Comparison of ENCODE assay signal across 1 cellular context in the genomic region with DNA sequence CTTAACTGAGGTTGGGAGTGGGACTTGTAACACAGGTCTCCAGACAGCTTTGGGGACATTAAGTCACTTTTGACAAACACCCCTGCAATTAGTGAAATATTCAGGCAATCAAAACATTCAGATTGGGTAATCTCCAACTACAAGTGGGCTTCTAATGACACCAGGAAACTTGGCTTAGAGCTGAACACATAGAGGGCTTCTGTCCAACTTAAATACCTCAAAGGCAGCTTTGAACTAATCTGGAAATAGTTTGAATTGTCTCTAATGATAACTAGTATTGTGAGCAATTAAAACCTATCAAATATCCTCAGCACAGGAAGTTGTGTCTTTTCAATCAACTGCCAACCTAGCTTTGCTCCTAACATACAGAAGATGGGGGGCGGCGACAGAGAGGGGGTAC.
TF ChIP-seq lines count a peak whose summit lies in the region.

No MANE protein-coding gene starts in this region.

TF ChIP-seq in K562, 482 proteins besides CTCF, POLR2A, EP300 and RAD21:
- TF ChIP-seq ELF1 (tag; IDR thresholded peaks at IDR 0.05) = no peak
- no peak for TF ChIP-seq RBM17 (IDR thresholded peaks at IDR 0.05; ENCODE audit: borderline replicate concordance, low read depth, low read length)
- TF ChIP-seq SMARCC2 (IDR thresholded peaks at IDR 0.05; ENCODE audit: low read depth) = no peak
- no peak for TF ChIP-seq CBX1 (IDR thresholded peaks at IDR 0.05; ENCODE audit: low read depth)
- TF ChIP-seq, protein P1, sequence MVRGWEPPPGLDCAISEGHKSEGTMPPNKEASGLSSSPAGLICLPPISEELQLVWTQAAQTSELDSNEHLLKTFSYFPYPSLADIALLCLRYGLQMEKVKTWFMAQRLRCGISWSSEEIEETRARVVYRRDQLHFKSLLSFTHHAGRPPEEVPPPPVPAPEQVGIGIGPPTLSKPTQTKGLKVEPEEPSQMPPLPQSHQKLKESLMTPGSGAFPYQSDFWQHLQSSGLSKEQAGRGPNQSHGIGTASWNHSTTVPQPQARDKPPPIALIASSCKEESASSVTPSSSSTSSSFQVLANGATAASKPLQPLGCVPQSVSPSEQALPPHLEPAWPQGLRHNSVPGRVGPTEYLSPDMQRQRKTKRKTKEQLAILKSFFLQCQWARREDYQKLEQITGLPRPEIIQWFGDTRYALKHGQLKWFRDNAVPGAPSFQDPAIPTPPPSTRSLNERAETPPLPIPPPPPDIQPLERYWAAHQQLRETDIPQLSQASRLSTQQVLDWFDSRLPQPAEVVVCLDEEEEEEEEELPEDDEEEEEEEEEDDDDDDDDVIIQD (CRISPR knock-in tag; IDR thresholded peaks at IDR 0.05) = no peak
- TF ChIP-seq RNF2 (IDR thresholded peaks at IDR 0.05) = no peak
- no peak for TF ChIP-seq HCFC1 (IDR thresholded peaks at IDR 0.05; ENCODE audit: low read depth, low read length)
- no peak for TF ChIP-seq SNRNP70 (optimal IDR thresholded peaks at IDR 0.05; ENCODE audit: low read depth, low read length)
- no peak for TF ChIP-seq PHF20 (IDR thresholded peaks at IDR 0.05; ENCODE audit: partially characterized antibody)
- TF ChIP-seq SMC3 (conservative IDR thresholded peaks at IDR 0.05; ENCODE audit: insufficient read depth, low read depth, low read length) = no peak
- no peak for TF ChIP-seq TAL1 (IDR thresholded peaks at IDR 0.05)
- TF ChIP-seq, protein P2, sequence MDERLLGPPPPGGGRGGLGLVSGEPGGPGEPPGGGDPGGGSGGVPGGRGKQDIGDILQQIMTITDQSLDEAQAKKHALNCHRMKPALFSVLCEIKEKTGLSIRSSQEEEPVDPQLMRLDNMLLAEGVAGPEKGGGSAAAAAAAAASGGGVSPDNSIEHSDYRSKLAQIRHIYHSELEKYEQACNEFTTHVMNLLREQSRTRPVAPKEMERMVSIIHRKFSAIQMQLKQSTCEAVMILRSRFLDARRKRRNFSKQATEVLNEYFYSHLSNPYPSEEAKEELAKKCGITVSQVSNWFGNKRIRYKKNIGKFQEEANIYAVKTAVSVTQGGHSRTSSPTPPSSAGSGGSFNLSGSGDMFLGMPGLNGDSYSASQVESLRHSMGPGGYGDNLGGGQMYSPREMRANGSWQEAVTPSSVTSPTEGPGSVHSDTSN (CRISPR knock-in tag; IDR thresholded peaks at IDR 0.05; ENCODE audit: low read depth) = no peak
- TF ChIP-seq, protein P2 (tag; conservative IDR thresholded peaks at IDR 0.05; ENCODE audit: low read depth) = no peak
- TF ChIP-seq TAF9B (IDR thresholded peaks at IDR 0.05; ENCODE audit: partially characterized antibody) = no peak
- TF ChIP-seq, protein P3, sequence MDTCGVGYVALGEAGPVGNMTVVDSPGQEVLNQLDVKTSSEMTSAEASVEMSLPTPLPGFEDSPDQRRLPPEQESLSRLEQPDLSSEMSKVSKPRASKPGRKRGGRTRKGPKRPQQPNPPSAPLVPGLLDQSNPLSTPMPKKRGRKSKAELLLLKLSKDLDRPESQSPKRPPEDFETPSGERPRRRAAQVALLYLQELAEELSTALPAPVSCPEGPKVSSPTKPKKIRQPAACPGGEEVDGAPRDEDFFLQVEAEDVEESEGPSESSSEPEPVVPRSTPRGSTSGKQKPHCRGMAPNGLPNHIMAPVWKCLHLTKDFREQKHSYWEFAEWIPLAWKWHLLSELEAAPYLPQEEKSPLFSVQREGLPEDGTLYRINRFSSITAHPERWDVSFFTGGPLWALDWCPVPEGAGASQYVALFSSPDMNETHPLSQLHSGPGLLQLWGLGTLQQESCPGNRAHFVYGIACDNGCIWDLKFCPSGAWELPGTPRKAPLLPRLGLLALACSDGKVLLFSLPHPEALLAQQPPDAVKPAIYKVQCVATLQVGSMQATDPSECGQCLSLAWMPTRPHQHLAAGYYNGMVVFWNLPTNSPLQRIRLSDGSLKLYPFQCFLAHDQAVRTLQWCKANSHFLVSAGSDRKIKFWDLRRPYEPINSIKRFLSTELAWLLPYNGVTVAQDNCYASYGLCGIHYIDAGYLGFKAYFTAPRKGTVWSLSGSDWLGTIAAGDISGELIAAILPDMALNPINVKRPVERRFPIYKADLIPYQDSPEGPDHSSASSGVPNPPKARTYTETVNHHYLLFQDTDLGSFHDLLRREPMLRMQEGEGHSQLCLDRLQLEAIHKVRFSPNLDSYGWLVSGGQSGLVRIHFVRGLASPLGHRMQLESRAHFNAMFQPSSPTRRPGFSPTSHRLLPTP (IDR thresholded peaks at IDR 0.05; ENCODE audit: borderline replicate concordance, extremely low read depth, insufficient read length) = no peak
- TF ChIP-seq, protein P4, sequence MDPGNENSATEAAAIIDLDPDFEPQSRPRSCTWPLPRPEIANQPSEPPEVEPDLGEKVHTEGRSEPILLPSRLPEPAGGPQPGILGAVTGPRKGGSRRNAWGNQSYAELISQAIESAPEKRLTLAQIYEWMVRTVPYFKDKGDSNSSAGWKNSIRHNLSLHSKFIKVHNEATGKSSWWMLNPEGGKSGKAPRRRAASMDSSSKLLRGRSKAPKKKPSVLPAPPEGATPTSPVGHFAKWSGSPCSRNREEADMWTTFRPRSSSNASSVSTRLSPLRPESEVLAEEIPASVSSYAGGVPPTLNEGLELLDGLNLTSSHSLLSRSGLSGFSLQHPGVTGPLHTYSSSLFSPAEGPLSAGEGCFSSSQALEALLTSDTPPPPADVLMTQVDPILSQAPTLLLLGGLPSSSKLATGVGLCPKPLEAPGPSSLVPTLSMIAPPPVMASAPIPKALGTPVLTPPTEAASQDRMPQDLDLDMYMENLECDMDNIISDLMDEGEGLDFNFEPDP (CRISPR knock-in tag; IDR thresholded peaks at IDR 0.05) = no peak
